In genomic region chr2:1498176-1498575, GRCh38 we compare ENCODE assay signal across 19 cellular contexts.
DNase-seq lines count a peak whose midpoint lies in the region; ATAC-seq and TF ChIP-seq lines count a peak whose summit lies in the region.
"Had no signal": no experiment of that assay in that cellular context is flagged by ENCODE, and none has a peak within 500 bp of the region (broad histone marks: within the 10 kb centered on the region; RNA-seq: fewer than 3 reads in every experiment).

No MANE protein-coding gene starts in this region.

- H3K27ac Mint-ChIP-seq in activated naive CD4-positive, alpha-beta T cell treated with anti-CD3 and anti-CD28 coated beads for 36 hours: no peak overlapping the region
- H3K27ac Mint-ChIP-seq in nephron progenitor cell: peak overlapping the region; percentile 71
- no peak overlapping the region for H3K27ac Mint-ChIP-seq in MCF 10A (ENCODE audit: low read depth, unreplicated experiment)

- H3K27ac ChIP-seq in RWPE2 (ENCODE audit: poor library complexity, severe bottlenecking) (no peak overlapping the region), thyroid gland (no peak overlapping the region)
- H3K27ac ChIP-seq: GM23248, RWPE1, SJCRH30 had no signal

- CTCF ChIA-PET in activated naive CD4-positive, alpha-beta T cell treated with anti-CD3 and anti-CD28 coated beads for 36 hours (lab: Charles Lee): no interaction called here
- CTCF ChIA-PET in MCF 10A (lab: Yijun Ruan, JAX): interaction anchor here (0.6 kb wide), 1 partner anchor 785 kb away, joined by 3 read pairs; no protein-coding TSS in a partner anchor

- H3K27me3 Mint-ChIP-seq in activated naive CD4-positive, alpha-beta T cell treated with anti-CD3 and anti-CD28 coated beads for 36 hours (ENCODE audit: low read depth): no peaks in the 10 kb centered on the region
- H3K27me3 Mint-ChIP-seq in nephron progenitor cell (ENCODE audit: low read depth, poor library complexity) (peaks cover 9% of the 10 kb centered on the region), MCF 10A (ENCODE audit: insufficient read depth, unreplicated experiment) (peaks cover 10% of the 10 kb centered on the region)
- H3K27me3 Mint-ChIP-seq: CD4-positive, alpha-beta memory T cell had no signal

- TF ChIP-seq CTCF in RWPE2 (IDR thresholded peaks at IDR 0.05; ENCODE audit: poor library complexity, severe bottlenecking): no peak
- no peak for TF ChIP-seq CTCF in nephron progenitor cell (IDR thresholded peaks at IDR 0.05)
- no peak for TF ChIP-seq CTCF in thyroid gland (IDR thresholded peaks at IDR 0.05)
- TF ChIP-seq CTCF in MCF 10A (IDR thresholded peaks at IDR 0.05; ENCODE audit: unreplicated experiment): no peak

- H3K4me1 Mint-ChIP-seq in activated naive CD4-positive, alpha-beta T cell treated with anti-CD3 and anti-CD28 coated beads for 36 hours (ENCODE audit: low read depth): no peaks in the 10 kb centered on the region
- H3K4me1 Mint-ChIP-seq in nephron progenitor cell (peaks cover 6% of the 10 kb centered on the region), MCF 10A (ENCODE audit: insufficient read depth, unreplicated experiment) (no peaks in the 10 kb centered on the region)

- H3K36me3 Mint-ChIP-seq in activated naive CD4-positive, alpha-beta T cell treated with anti-CD3 and anti-CD28 coated beads for 36 hours (ENCODE audit: low read depth): no peaks in the 10 kb centered on the region
- H3K36me3 Mint-ChIP-seq in nephron progenitor cell (ENCODE audit: low read depth) (no peaks in the 10 kb centered on the region), MCF 10A (ENCODE audit: insufficient read depth, unreplicated experiment) (no peaks in the 10 kb centered on the region)
- H3K36me3 Mint-ChIP-seq: CD4-positive, alpha-beta memory T cell had no signal

- H3K4me3 ChIP-seq in RWPE2 (ENCODE audit: severe bottlenecking) (no peak overlapping the region), thyroid gland (replicated peaks in 1 of 3) (no peak overlapping the region)
- H3K4me3 ChIP-seq: GM23248, SJCRH30 had no signal

- 89 to 94% methylated on average over 7 of the region's 7 CpGs for WGBS in thyroid gland, 2 donors

- H3K36me3 ChIP-seq in RWPE2 (ENCODE audit: low read depth): no peaks in the 10 kb centered on the region
- H3K36me3 ChIP-seq in thyroid gland: peaks cover 89 to 100% of the 10 kb centered on the region in 2 donors
- H3K36me3 ChIP-seq: BE2C, SJCRH30 had no signal

- H3K9me3 ChIP-seq in RWPE2 (ENCODE audit: severe bottlenecking) (no peaks in the 10 kb centered on the region), thyroid gland (no peaks in the 10 kb centered on the region)
- H3K9me3 ChIP-seq: BE2C, SJCRH30 had no signal

- H3K9me3 Mint-ChIP-seq in activated naive CD4-positive, alpha-beta T cell treated with anti-CD3 and anti-CD28 coated beads for 36 hours: no peaks in the 10 kb centered on the region
- H3K9me3 Mint-ChIP-seq in nephron progenitor cell (no peaks in the 10 kb centered on the region), MCF 10A (ENCODE audit: unreplicated experiment) (no peaks in the 10 kb centered on the region)
- H3K9me3 Mint-ChIP-seq: CD4-positive, alpha-beta memory T cell had no signal

- BruUV-seq in MCF 10A (replicated peaks; lab: Mats Ljungman, UMichigan): no TSS peak

- H3K27me3 ChIP-seq in RWPE2 (ENCODE audit: insufficient read depth, poor library complexity, severe bottlenecking) (no peaks in the 10 kb centered on the region), thyroid gland (no peaks in the 10 kb centered on the region)
- H3K27me3 ChIP-seq: BE2C had no signal

- TF ChIP-seq POLR2A in thyroid gland (IDR thresholded peaks at IDR 0.05): no peak

- no peaks in the 10 kb centered on the region for H3K4me1 ChIP-seq in RWPE2 (ENCODE audit: insufficient read depth, poor library complexity, severe bottlenecking)
- H3K4me1 ChIP-seq in thyroid gland: peaks cover 0 to 5% of the 10 kb centered on the region in 2 donors
- H3K4me1 ChIP-seq: BE2C, SJCRH30 had no signal

- no peak for ATAC-seq in RWPE2 (ENCODE audit: low read depth)
- no peak for ATAC-seq in GM21619 (IDR thresholded peaks at IDR 0.05; ENCODE audit: unreplicated experiment)

- intact Hi-C loops in activated naive CD4-positive, alpha-beta T cell treated with anti-CD3 and anti-CD28 coated beads for 36 hours (cut with micrococcal nuclease): no loop called here
- intact Hi-C loops in thyroid gland (cut with DNase I): no loop called here
- intact Hi-C loops in MCF 10A (cut with micrococcal nuclease): no loop called here

- no peak overlapping the region for H3K4me3 Mint-ChIP-seq in activated naive CD4-positive, alpha-beta T cell treated with anti-CD3 and anti-CD28 coated beads for 36 hours
- H3K4me3 Mint-ChIP-seq in nephron progenitor cell: no peak overlapping the region
- H3K4me3 Mint-ChIP-seq in MCF 10A (ENCODE audit: unreplicated experiment): no peak overlapping the region

- DNase-seq in activated naive CD4-positive, alpha-beta T cell treated with anti-CD3 and anti-CD28 coated beads, Interleukin-2, amount 50 U/mL, for 16 hours: peak; percentile 5
- no peak for DNase-seq in activated naive CD4-positive, alpha-beta T cell treated with anti-CD3 and anti-CD28 coated beads for 36 hours
- peak; percentile 21 for DNase-seq in RWPE2 (ENCODE audit: low spot score)
- DNase-seq in nephron progenitor cell: no peak
- peak; percentile 2 to 5 for DNase-seq in thyroid gland
- no peak for DNase-seq in AG08396 (ENCODE audit: low spot score)
- no peak for DNase-seq in MCF 10A (ENCODE audit: unreplicated experiment)
- DNase-seq: 8988T; BE2C; CD4-positive, alpha-beta memory T cell; DMS153; GDM1; GM23248; NCI-H1092 treated with DMSO at 0.1 percent for 48 hours; NCI-H510A; NCI-H774; SJCRH30 had no signal

- POLR2A ChIA-PET in MCF 10A (lab: Yijun Ruan, JAX): no interaction called here

Comparison
In these comparisons a context has a peak if more than half of its experiments do, and no peak if none do; other contexts are left out.
1. DNase-seq: peak in activated naive CD4-positive, alpha-beta T cell treated with anti-CD3 and anti-CD28 coated beads, Interleukin-2, amount 50 U/mL, for 16 hours (single experiment), RWPE2 (single experiment) and thyroid gland (2 of 2); none in activated naive CD4-positive, alpha-beta T cell treated with anti-CD3 and anti-CD28 coated beads for 36 hours (single experiment), nephron progenitor cell (single experiment), AG08396 (single experiment) and MCF 10A (single experiment).